ENCODE assay signal across 21 cellular contexts in genomic region chr2:58032751-58033055, GRCh38. TPM values are rescaled to one million over a fixed set of nuclear protein-coding genes. Genes with fewer than 3 reads are reported as not detected.
DNase-seq lines count a peak whose midpoint lies in the region; ATAC-seq, FAIRE-seq and TF ChIP-seq lines count a peak whose summit lies in the region.
"Had no signal": no experiment of that assay in that cellular context is flagged by ENCODE, and none has a peak within 500 bp of the region (broad histone marks: within the 10 kb centered on the region; RNA-seq: fewer than 3 reads in every experiment).

No MANE protein-coding gene starts in this region.

- H3K9me3 Mint-ChIP-seq in astrocyte (ENCODE audit: unreplicated experiment) (peaks cover 2% of the 10 kb centered on the region), neural progenitor cell (no peaks in the 10 kb centered on the region)

- H4K20me1 ChIP-seq in DOHH2 (ENCODE audit: control insufficient read depth, insufficient read depth, low read depth, low read length), result no peaks in the 10 kb centered on the region
- H4K20me1 ChIP-seq in astrocyte (ENCODE audit: insufficient read depth, low read length), result no peaks in the 10 kb centered on the region
- no peaks in the 10 kb centered on the region for H4K20me1 ChIP-seq in neural progenitor cell (ENCODE audit: low read depth)
- H4K20me1 ChIP-seq: BLaER1 had no signal

- peak; percentile 53 for DNase-seq in astrocyte (ENCODE audit: low read depth)
- DNase-seq in RPMI8226, result no peak
- no peak for DNase-seq in SJCRH30
- DNase-seq in SW 1271 (lab: John Stamatoyannopoulos, UW), result no peak
- no peak for DNase-seq in neural progenitor cell (ENCODE audit: low spot score)
- DNase-seq: 8988T; activated CD4-positive, alpha-beta T cell treated with anti-CD3 and anti-CD28 coated beads for 48 hours; dorsolateral prefrontal cortex; GDM1; NCI-H1436 treated with DMSO at 0.1 percent for 48 hours; stimulated activated CD4-positive, alpha-beta T cell treated with anti-CD3 and anti-CD28 coated beads, Interleukin-4, amount 100 ng/mL, for 4 hours had no signal

- 0 out of 2 replicates have a peak overlapping the region, but pooled peaks have one; percentile 1 for H3K4me3 ChIP-seq in DOHH2 (ENCODE audit: low read length)
- H3K4me3 ChIP-seq in astrocyte (ENCODE audit: insufficient read depth, low read depth, low read length), result no peak overlapping the region
- H3K4me3 ChIP-seq in SJCRH30, result no peak overlapping the region
- H3K4me3 ChIP-seq in neural progenitor cell, result no peak overlapping the region
- H3K4me3 ChIP-seq: BLaER1, cardiac muscle cell, dorsolateral prefrontal cortex, Peyer's patch, prostate gland, skin epidermis had no signal

- no peaks in the 10 kb centered on the region for H3K79me2 ChIP-seq in DOHH2 (ENCODE audit: control insufficient read depth, low read length)
- H3K79me2 ChIP-seq in astrocyte (ENCODE audit: insufficient read depth, low read length), result no peaks in the 10 kb centered on the region
- no peaks in the 10 kb centered on the region for H3K79me2 ChIP-seq in neural progenitor cell (ENCODE audit: low read depth)

- peaks cover 25% of the 10 kb centered on the region for H3K4me1 ChIP-seq in DOHH2 (ENCODE audit: control insufficient read depth, low read length)
- H3K4me1 ChIP-seq in astrocyte (ENCODE audit: insufficient read depth, low read length), result peaks cover 19% of the 10 kb centered on the region
- no peaks in the 10 kb centered on the region for H3K4me1 ChIP-seq in SJCRH30
- no peaks in the 10 kb centered on the region for H3K4me1 ChIP-seq in neural progenitor cell
- H3K4me1 ChIP-seq: BLaER1, prostate gland had no signal

- H3K27me3 ChIP-seq in DOHH2 (ENCODE audit: control insufficient read depth, low read length) (no peaks in the 10 kb centered on the region), astrocyte (ENCODE audit: insufficient read depth, low read length) (no peaks in the 10 kb centered on the region), SJCRH30 (no peaks in the 10 kb centered on the region), neural progenitor cell (no peaks in the 10 kb centered on the region)
- H3K27me3 ChIP-seq: BLaER1, cardiac muscle cell, dorsolateral prefrontal cortex, Peyer's patch had no signal

- peak; percentile 19 for ATAC-seq in GM21528 (IDR thresholded peaks at IDR 0.05; ENCODE audit: low FRiP score, unreplicated experiment)
- peak; percentile 16 for ATAC-seq in HG02973 (IDR thresholded peaks at IDR 0.05; ENCODE audit: unreplicated experiment)

- H2AFZ ChIP-seq in astrocyte (ENCODE audit: low read depth, low read length), result no peak overlapping the region
- no peak overlapping the region for H2AFZ ChIP-seq in neural progenitor cell (replicated peaks)

- H3K4me3 Mint-ChIP-seq in astrocyte (ENCODE audit: unreplicated experiment) (no peak overlapping the region), neural progenitor cell (no peak overlapping the region)
- H3K4me3 Mint-ChIP-seq: neural crest cell had no signal

- H3K36me3 ChIP-seq in DOHH2 (ENCODE audit: control insufficient read depth, low read length) (no peaks in the 10 kb centered on the region), astrocyte (ENCODE audit: insufficient read depth, low read length) (no peaks in the 10 kb centered on the region), SJCRH30 (no peaks in the 10 kb centered on the region), neural progenitor cell (no peaks in the 10 kb centered on the region)
- H3K36me3 ChIP-seq: BLaER1, cardiac muscle cell, Peyer's patch, prostate gland had no signal

- H3F3A ChIP-seq in DOHH2 (ENCODE audit: control insufficient read depth, insufficient read depth) (no peaks in the 10 kb centered on the region), neural progenitor cell (ENCODE audit: low read depth) (no peaks in the 10 kb centered on the region)

- H3K4me1 Mint-ChIP-seq in astrocyte (ENCODE audit: low read depth, unreplicated experiment) (peaks cover 20% of the 10 kb centered on the region), neural progenitor cell (no peaks in the 10 kb centered on the region)
- H3K4me1 Mint-ChIP-seq: neural crest cell had no signal

- H3K9me2 ChIP-seq in DOHH2 (replicated peaks; ENCODE audit: control insufficient read depth, low read length), result no peaks in the 10 kb centered on the region

- no peak for FAIRE-seq in astrocyte (lab: Jason Lieb, UNC)
- FAIRE-seq: frontal cortex had no signal

- H3K27ac ChIP-seq in DOHH2 (ENCODE audit: low read depth, low read length) (no peak overlapping the region), astrocyte (ENCODE audit: low read depth, low read length) (peak overlapping the region; percentile 62), SJCRH30 (no peak overlapping the region), neural progenitor cell (no peak overlapping the region)
- H3K27ac ChIP-seq: BLaER1, cardiac muscle cell, dorsolateral prefrontal cortex, Peyer's patch, prostate gland, skin epidermis had no signal

- H3K27me3 Mint-ChIP-seq in astrocyte (ENCODE audit: low read depth, unreplicated experiment) (no peaks in the 10 kb centered on the region), neural progenitor cell (ENCODE audit: insufficient read depth, low read depth) (no peaks in the 10 kb centered on the region)

- TF ChIP-seq CTCF in DOHH2 (IDR thresholded peaks at IDR 0.05; ENCODE audit: low read depth, low read length, poor library complexity, severe bottlenecking) (no peak), astrocyte (IDR thresholded peaks at IDR 0.05; ENCODE audit: insufficient read depth, low read depth, low read length) (no peak), neural progenitor cell (IDR thresholded peaks at IDR 0.05) (no peak)

- H3K27ac Mint-ChIP-seq in astrocyte (ENCODE audit: unreplicated experiment) (no peak overlapping the region), neural progenitor cell (no peak overlapping the region)

- H3K4me2 ChIP-seq in DOHH2 (ENCODE audit: low read length) (peak overlapping the region; percentile 48), astrocyte (ENCODE audit: low read length) (no peak overlapping the region), neural progenitor cell (no peak overlapping the region)
- H3K4me2 ChIP-seq: BLaER1 had no signal

- H3K9ac ChIP-seq in astrocyte (ENCODE audit: low read length) (no peak overlapping the region), neural progenitor cell (no peak overlapping the region)
- H3K9ac ChIP-seq: BLaER1 had no signal

- H3K36me3 Mint-ChIP-seq in astrocyte (ENCODE audit: low read depth, unreplicated experiment), result no peaks in the 10 kb centered on the region
- no peaks in the 10 kb centered on the region for H3K36me3 Mint-ChIP-seq in neural progenitor cell

- H3K9me3 ChIP-seq in DOHH2 (ENCODE audit: control insufficient read depth, insufficient read depth, low read length) (no peaks in the 10 kb centered on the region), astrocyte (ENCODE audit: insufficient read depth, low read depth, low read length) (no peaks in the 10 kb centered on the region), SJCRH30 (replicated peaks) (no peaks in the 10 kb centered on the region), neural progenitor cell (ENCODE audit: low read depth) (no peaks in the 10 kb centered on the region)
- H3K9me3 ChIP-seq: BLaER1, Peyer's patch, prostate gland had no signal

RNA-seq across cellular contexts. Expression of gene VRK2, which starts 13.9 kb away (rescaled TPM):
- total RNA-seq in astrocyte (28.6 and 28.9 TPM in 2 replicates), neural progenitor cell (ENCODE audit: low replicate concordance) (24.1 and 39.2 TPM in 2 replicates)
- 5.8 and 6.8 TPM in 2 replicates for total RNA-seq in SJCRH30 (2014; rRNA removed; shearing (Covaris generic))
